ENCODE assay signal across 12 cellular contexts in genomic region chr20:50399003-50399916, GRCh38.
A peak's percentile ranks its signal among the peaks of the same experiment; 100 is the strongest.
DNase-seq lines count a peak whose midpoint lies in the region; ATAC-seq and TF ChIP-seq lines count a peak whose summit lies in the region.
"Had no signal": no experiment of that assay in that cellular context is flagged by ENCODE, and none has a peak within 500 bp of the region (broad histone marks: within the 10 kb centered on the region; RNA-seq: fewer than 3 reads in every experiment).

No MANE protein-coding gene starts in this region.

- no peak for TF ChIP-seq CTCF in coronary artery (IDR thresholded peaks at IDR 0.05)
- no peak for TF ChIP-seq CTCF in left lung (IDR thresholded peaks at IDR 0.05)

- H3K27me3 ChIP-seq in left lung (no peaks in the 10 kb centered on the region), skeletal muscle satellite cell (ENCODE audit: control insufficient read depth, insufficient read depth, low read length) (no peaks in the 10 kb centered on the region)

- peak overlapping the region; percentile 18 for H3K4me3 ChIP-seq in coronary artery
- H3K4me3 ChIP-seq in left lung: no peak overlapping the region
- no peak overlapping the region for H3K4me3 ChIP-seq in skeletal muscle satellite cell (ENCODE audit: low read length)

- intact Hi-C loops in left lung (cut with DNase I): no loop called here

- ATAC-seq in left lung: peak; percentile 65
- no peak for ATAC-seq in GM19452 (IDR thresholded peaks at IDR 0.05; ENCODE audit: unreplicated experiment)
- ATAC-seq in GM18873 (IDR thresholded peaks at IDR 0.05; ENCODE audit: low FRiP score, unreplicated experiment): no peak
- ATAC-seq in HG03457 (IDR thresholded peaks at IDR 0.05; ENCODE audit: unreplicated experiment): no peak
- ATAC-seq: activated CD8-positive, alpha-beta memory T cell treated with anti-CD3 and anti-CD28 coated beads, Interleukin-2, amount 10 ng/mL, durations not matched to agents 7 days and 5 days had no signal

- H3K36me3 ChIP-seq in left lung (no peaks in the 10 kb centered on the region), skeletal muscle satellite cell (ENCODE audit: insufficient read depth, low read length) (no peaks in the 10 kb centered on the region)

- peak overlapping the region; percentile 39 for H3K9ac ChIP-seq in skeletal muscle satellite cell (ENCODE audit: low read depth, low read length)

- H3K9me3 ChIP-seq in left lung (no peaks in the 10 kb centered on the region), skeletal muscle satellite cell (replicated peaks; ENCODE audit: low read length) (no peaks in the 10 kb centered on the region)

- peak overlapping the region; percentile 95 to 98 for H3K27ac ChIP-seq in coronary artery
- peak overlapping the region; percentile 19 to 49 for H3K27ac ChIP-seq in left lung

- H3K4me1 ChIP-seq in left lung (peaks cover 32 to 76% of the 10 kb centered on the region in 2 donors), skeletal muscle satellite cell (ENCODE audit: control insufficient read depth, insufficient read depth, low read length) (peaks cover 53% of the 10 kb centered on the region)

- peak; percentile 22 for DNase-seq in ELF-1 (ENCODE audit: low read depth, low spot score)
- peak; percentile 96 for DNase-seq in coronary artery (ENCODE audit: low spot score)
- DNase-seq in left lung: peak; percentile 81 to 83
- DNase-seq in activated gamma-delta T cell (lab: John Stamatoyannopoulos, UW): no peak
- DNase-seq: activated CD8-positive, alpha-beta memory T cell treated with anti-CD3 and anti-CD28 coated beads, Interleukin-2, amount 10 ng/mL, durations not matched to agents 7 days and 5 days; central memory CD4-positive, alpha-beta T cell; NCI-H1105; T-helper 2 cell had no signal

- H3K4me2 ChIP-seq in skeletal muscle satellite cell (ENCODE audit: low read length): peak overlapping the region; percentile 33
